4 cellular contexts compared by ENCODE assay signal in the genomic region with DNA sequence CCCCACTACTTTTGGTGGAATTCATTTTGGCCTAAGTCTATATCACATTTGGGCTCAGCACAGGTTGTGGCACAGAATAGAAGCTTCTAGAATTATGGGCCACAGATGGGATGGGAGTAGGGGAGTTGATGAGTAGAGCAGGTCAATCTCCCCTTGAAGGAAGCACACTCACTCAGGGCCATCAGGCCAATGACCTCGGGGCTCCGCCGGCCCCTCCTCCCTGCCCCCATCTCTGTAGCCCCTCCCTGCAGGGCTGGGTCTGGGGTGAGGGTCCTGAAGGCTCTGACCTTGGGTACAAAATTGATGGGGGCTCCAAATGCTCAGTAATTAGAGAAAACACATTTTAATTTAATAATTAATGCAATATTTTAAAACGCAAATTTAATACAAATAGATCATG. TPM values are rescaled to one million over a fixed set of nuclear protein-coding genes. Genes with fewer than 3 reads are reported as not detected.
"Had no signal": no experiment of that assay in that cellular context is flagged by ENCODE, and none has a peak within 500 bp of the region (broad histone marks: within the 10 kb centered on the region; RNA-seq: fewer than 3 reads in every experiment).

No MANE protein-coding gene starts in this region.

RNA-seq across cellular contexts. Expression of a gene that starts 3.3 kb away (rescaled TPM):
- total RNA-seq: LHCN-M2, M059J, MCF 10A, NCI-H460 had no signal
